In genomic region chr5:82599030-82599429, GRCh38 we compare ENCODE assay signal across 16 cellular contexts.
DNase-seq lines count a peak whose midpoint lies in the region; ATAC-seq and TF ChIP-seq lines count a peak whose summit lies in the region.
"Had no signal": no experiment of that assay in that cellular context is flagged by ENCODE, and none has a peak within 500 bp of the region (broad histone marks: within the 10 kb centered on the region; RNA-seq: fewer than 3 reads in every experiment).

No MANE protein-coding gene starts in this region.

- WGBS in mammary epithelial cell (ENCODE audit: low coverage, missing lambda C conversion rate), result 82% methylated on average over 1 of the region's 1 CpG

- H3K27me3 ChIP-seq in breast epithelium (no peaks in the 10 kb centered on the region), mammary epithelial cell (ENCODE audit: insufficient read depth, low read length) (peaks cover 2% of the 10 kb centered on the region)
- H3K27me3 ChIP-seq: BE2C had no signal

- H3K4me2 ChIP-seq in mammary epithelial cell (ENCODE audit: insufficient read depth, low read depth, low read length), result no peak overlapping the region
- H3K4me2 ChIP-seq: GM23338 had no signal

- BruUV-seq in MCF 10A (replicated peaks; lab: Mats Ljungman, UMichigan) (no TSS peak), mammary epithelial cell (replicated peaks; lab: Mats Ljungman, UMichigan) (no TSS peak)

- H2AFZ ChIP-seq in mammary epithelial cell (ENCODE audit: low read depth, low read length), result no peak overlapping the region
- H2AFZ ChIP-seq: GM23338 had no signal

- TF ChIP-seq CTCF in MCF 10A (IDR thresholded peaks at IDR 0.05; ENCODE audit: unreplicated experiment) (no peak), breast epithelium (IDR thresholded peaks at IDR 0.05) (no peak), mammary epithelial cell (conservative IDR thresholded peaks at IDR 0.05 in 1 of 2, IDR thresholded peaks at IDR 0.05 in 1 of 2; ENCODE audit: extremely low read depth in 1 of 2, insufficient read depth in 1 of 2, low read depth in 1 of 2, low read length in 2 of 2) (no peak)

- no peaks in the 10 kb centered on the region for H3K27me3 Mint-ChIP-seq in MCF 10A (ENCODE audit: insufficient read depth, unreplicated experiment)
- peaks cover 8% of the 10 kb centered on the region for H3K27me3 Mint-ChIP-seq in activated CD8-positive, alpha-beta memory T cell treated with anti-CD3 and anti-CD28 coated beads, Interleukin-2, amount 10 ng/mL, durations not matched to agents 7 days and 5 days
- H3K27me3 Mint-ChIP-seq in activated CD4-positive, alpha-beta T cell treated with anti-CD3 and anti-CD28 coated beads for 36 hours, result peaks cover 8% of the 10 kb centered on the region

- no peak overlapping the region for H3K27ac Mint-ChIP-seq in MCF 10A (ENCODE audit: low read depth, unreplicated experiment)
- no peak overlapping the region for H3K27ac Mint-ChIP-seq in activated CD8-positive, alpha-beta memory T cell treated with anti-CD3 and anti-CD28 coated beads, Interleukin-2, amount 10 ng/mL, durations not matched to agents 7 days and 5 days
- no peak overlapping the region for H3K27ac Mint-ChIP-seq in activated CD4-positive, alpha-beta T cell treated with anti-CD3 and anti-CD28 coated beads for 36 hours
- H3K27ac Mint-ChIP-seq: CD4-positive, CD25-positive, alpha-beta regulatory T cell; CD8-positive, alpha-beta memory T cell; GM23338 had no signal

- H3K36me3 ChIP-seq in breast epithelium (no peaks in the 10 kb centered on the region), mammary epithelial cell (ENCODE audit: insufficient read depth, low read length) (no peaks in the 10 kb centered on the region)
- H3K36me3 ChIP-seq: BE2C had no signal

- no peak for TF ChIP-seq POLR2A in breast epithelium (IDR thresholded peaks at IDR 0.05)

- POLR2A ChIA-PET in MCF 10A (lab: Yijun Ruan, JAX), result no interaction called here
- POLR2A ChIA-PET in activated CD4-positive, alpha-beta T cell treated with anti-CD3 and anti-CD28 coated beads for 36 hours (lab: Charles Lee), result no interaction called here

- peak; percentile 20 for DNase-seq in MCF 10A (ENCODE audit: unreplicated experiment)
- DNase-seq in breast epithelium (ENCODE audit: low spot score in 2 of 2), result no peak
- DNase-seq in mammary epithelial cell, result peak; percentile 5
- peak; percentile 9 for DNase-seq in iris pigment epithelial cell (ENCODE audit: low read depth)
- no peak for DNase-seq in activated CD8-positive, alpha-beta memory T cell treated with anti-CD3 and anti-CD28 coated beads, Interleukin-2, amount 10 ng/mL, durations not matched to agents 7 days and 5 days
- no peak for DNase-seq in Right ventricle myocardium inferior (ENCODE audit: missing footprints)
- no peak for DNase-seq in activated CD4-positive, alpha-beta T cell treated with anti-CD3 and anti-CD28 coated beads for 36 hours
- DNase-seq: ACHN; BE2C; C1 segment of cervical spinal cord; CD4-positive, CD25-positive, alpha-beta regulatory T cell; CD8-positive, alpha-beta memory T cell; COR-L47; GDM1; HCEC 1CT had no signal

- no peaks in the 10 kb centered on the region for H3K79me2 ChIP-seq in mammary epithelial cell (ENCODE audit: insufficient read depth, low read length)

- in situ Hi-C loops in mammary epithelial cell (cut with MboI; ENCODE audit: low sequenced_read_pairs in 2 of 2), result no loop called here

- dilution Hi-C loops in mammary epithelial cell (cut with HindIII; ENCODE audit: low sequenced_read_pairs), result no loop called here

- H3K27ac ChIP-seq in breast epithelium (no peak overlapping the region), mammary epithelial cell (ENCODE audit: insufficient read depth, low read depth, low read length) (no peak overlapping the region)

- H3K9me3 Mint-ChIP-seq in MCF 10A (ENCODE audit: unreplicated experiment), result no peaks in the 10 kb centered on the region
- H3K9me3 Mint-ChIP-seq in activated CD8-positive, alpha-beta memory T cell treated with anti-CD3 and anti-CD28 coated beads, Interleukin-2, amount 10 ng/mL, durations not matched to agents 7 days and 5 days (ENCODE audit: low read depth), result no peaks in the 10 kb centered on the region
- H3K9me3 Mint-ChIP-seq in activated CD4-positive, alpha-beta T cell treated with anti-CD3 and anti-CD28 coated beads for 36 hours (ENCODE audit: low read depth), result no peaks in the 10 kb centered on the region
- H3K9me3 Mint-ChIP-seq: CD8-positive, alpha-beta memory T cell; GM23338 had no signal

- H3K4me1 ChIP-seq in breast epithelium, result no peaks in the 10 kb centered on the region
- no peaks in the 10 kb centered on the region for H3K4me1 ChIP-seq in mammary epithelial cell (ENCODE audit: insufficient read depth, low read length)
- H3K4me1 ChIP-seq: BE2C had no signal

- H3K9me3 ChIP-seq in breast epithelium, result no peaks in the 10 kb centered on the region
- no peaks in the 10 kb centered on the region for H3K9me3 ChIP-seq in mammary epithelial cell (replicated peaks; ENCODE audit: insufficient read depth, low read length)
- H3K9me3 ChIP-seq: BE2C had no signal

- H3K36me3 Mint-ChIP-seq in MCF 10A (ENCODE audit: insufficient read depth, unreplicated experiment), result no peaks in the 10 kb centered on the region
- no peaks in the 10 kb centered on the region for H3K36me3 Mint-ChIP-seq in activated CD8-positive, alpha-beta memory T cell treated with anti-CD3 and anti-CD28 coated beads, Interleukin-2, amount 10 ng/mL, durations not matched to agents 7 days and 5 days
- no peaks in the 10 kb centered on the region for H3K36me3 Mint-ChIP-seq in activated CD4-positive, alpha-beta T cell treated with anti-CD3 and anti-CD28 coated beads for 36 hours (ENCODE audit: low read depth)
- H3K36me3 Mint-ChIP-seq: CD4-positive, CD25-positive, alpha-beta regulatory T cell; CD8-positive, alpha-beta memory T cell had no signal

- no peak overlapping the region for H3K9ac ChIP-seq in mammary epithelial cell (ENCODE audit: insufficient read depth, low read length)

- intact Hi-C loops in MCF 10A (cut with micrococcal nuclease), result no loop called here
- intact Hi-C loops in breast epithelium (cut with DNase I; ENCODE audit: low total_unique reads), result no loop called here
- intact Hi-C loops in mammary epithelial cell (cut with micrococcal nuclease), result no loop called here
- intact Hi-C loops in Right ventricle myocardium inferior (cut with DNase I), result no loop called here
- intact Hi-C loops in activated CD4-positive, alpha-beta T cell treated with anti-CD3 and anti-CD28 coated beads for 36 hours (cut with DNase I, micrococcal nuclease), result no loop called here

- CTCF ChIA-PET in MCF 10A (lab: Yijun Ruan, JAX) (no interaction called here), mammary epithelial cell (lab: Charles Lee; ENCODE audit: low non-redundant PET) (no interaction called here)
- CTCF ChIA-PET in activated CD8-positive, alpha-beta memory T cell treated with anti-CD3 and anti-CD28 coated beads, Interleukin-2, amount 10 ng/mL, durations not matched to agents 7 days and 5 days (lab: Charles Lee), result no interaction called here
- CTCF ChIA-PET in activated CD4-positive, alpha-beta T cell treated with anti-CD3 and anti-CD28 coated beads for 36 hours (lab: Charles Lee), result interaction anchor here (0.6 kb wide), 1 partner anchor 425 kb away, joined by 3 read pairs; no protein-coding TSS in a partner anchor

- ATAC-seq in activated CD8-positive, alpha-beta memory T cell treated with anti-CD3 and anti-CD28 coated beads, Interleukin-2, amount 10 ng/mL, durations not matched to agents 7 days and 5 days, result no peak
- no peak for ATAC-seq in Right ventricle myocardium inferior
- ATAC-seq in activated CD4-positive, alpha-beta T cell treated with anti-CD3 and anti-CD28 coated beads for 36 hours, result no peak
- ATAC-seq: GM23338 had no signal

- H4K20me1 ChIP-seq in mammary epithelial cell (ENCODE audit: insufficient read depth, low read length), result no peaks in the 10 kb centered on the region

- H3K4me3 Mint-ChIP-seq in MCF 10A (ENCODE audit: unreplicated experiment), result no peak overlapping the region
- H3K4me3 Mint-ChIP-seq in activated CD8-positive, alpha-beta memory T cell treated with anti-CD3 and anti-CD28 coated beads, Interleukin-2, amount 10 ng/mL, durations not matched to agents 7 days and 5 days, result no peak overlapping the region
- no peak overlapping the region for H3K4me3 Mint-ChIP-seq in activated CD4-positive, alpha-beta T cell treated with anti-CD3 and anti-CD28 coated beads for 36 hours
- H3K4me3 Mint-ChIP-seq: CD4-positive, CD25-positive, alpha-beta regulatory T cell; CD8-positive, alpha-beta memory T cell; GM23338 had no signal

- H3K4me1 Mint-ChIP-seq in MCF 10A (ENCODE audit: insufficient read depth, unreplicated experiment), result no peaks in the 10 kb centered on the region
- H3K4me1 Mint-ChIP-seq in activated CD8-positive, alpha-beta memory T cell treated with anti-CD3 and anti-CD28 coated beads, Interleukin-2, amount 10 ng/mL, durations not matched to agents 7 days and 5 days, result no peaks in the 10 kb centered on the region
- no peaks in the 10 kb centered on the region for H3K4me1 Mint-ChIP-seq in activated CD4-positive, alpha-beta T cell treated with anti-CD3 and anti-CD28 coated beads for 36 hours
- H3K4me1 Mint-ChIP-seq: CD4-positive, CD25-positive, alpha-beta regulatory T cell; CD8-positive, alpha-beta memory T cell had no signal

- H3K4me3 ChIP-seq in breast epithelium, result no peak overlapping the region
- no peak overlapping the region for H3K4me3 ChIP-seq in mammary epithelial cell (replicated peaks in 1 of 3; ENCODE audit: insufficient read depth in 1 of 3, low read depth in 2 of 3, low read length in 3 of 3)
- H3K4me3 ChIP-seq: GM23338 had no signal

Comparison
In these comparisons a context has a peak if more than half of its experiments do, and no peak if none do; other contexts are left out.
1. DNase-seq: peak in MCF 10A (single experiment), mammary epithelial cell (single experiment) and iris pigment epithelial cell (single experiment); none in breast epithelium (0 of 2), activated CD8-positive, alpha-beta memory T cell treated with anti-CD3 and anti-CD28 coated beads, Interleukin-2, amount 10 ng/mL, durations not matched to agents 7 days and 5 days (single experiment), Right ventricle myocardium inferior (single experiment) and activated CD4-positive, alpha-beta T cell treated with anti-CD3 and anti-CD28 coated beads for 36 hours (single experiment).